In the genomic region with DNA sequence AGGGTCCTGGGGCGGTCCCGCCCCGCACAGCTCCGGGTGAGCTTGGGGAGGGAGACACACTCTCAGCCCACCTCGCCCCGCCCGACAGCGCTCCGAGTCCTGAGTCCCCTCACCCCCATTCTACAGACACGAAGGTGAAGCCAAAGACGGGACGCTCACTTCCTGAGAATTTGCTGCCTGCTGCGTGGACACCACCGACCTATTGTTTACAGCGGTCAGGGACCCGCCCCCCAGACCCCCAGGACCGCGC, we compare ENCODE assay signal across 8 cellular contexts. TPM values are rescaled to one million over a fixed set of nuclear protein-coding genes. Genes with fewer than 3 reads are reported as not detected.
A peak's percentile ranks its signal among the peaks of the same experiment; 100 is the strongest.
DNase-seq lines count a peak whose midpoint lies in the region; ATAC-seq, FAIRE-seq and TF ChIP-seq lines count a peak whose summit lies in the region.

No MANE protein-coding gene starts in this region.

- peaks cover 8% of the 10 kb centered on the region for H3K9me3 Mint-ChIP-seq in chondrocyte (ENCODE audit: low read depth)

- peaks cover 7% of the 10 kb centered on the region for H3K36me3 ChIP-seq in HUES48 (ENCODE audit: control insufficient read depth, insufficient read depth, low read length)
- H3K36me3 ChIP-seq in muscle layer of colon (ENCODE audit: insufficient read depth, low read length) = no peaks in the 10 kb centered on the region

- H3K27ac ChIP-seq in HUES48 (ENCODE audit: low read depth, low read length) (no peak overlapping the region), muscle layer of colon (ENCODE audit: low read depth, low read length) (peak overlapping the region; percentile 84)

- peaks cover 16% of the 10 kb centered on the region for H3K27me3 ChIP-seq in HUES48 (ENCODE audit: control insufficient read depth, insufficient read depth, low read length)
- no peaks in the 10 kb centered on the region for H3K27me3 ChIP-seq in muscle layer of colon (ENCODE audit: control insufficient read depth in 1 of 2, insufficient read depth in 2 of 2, low read length in 2 of 2)

- no peak for FAIRE-seq in HTR-8/SVneo (lab: Jason Lieb, UNC)

- peak overlapping the region; percentile 99 for H3K27ac Mint-ChIP-seq in chondrocyte (ENCODE audit: unreplicated experiment)

- no peak for TF ChIP-seq CTCF in chondrocyte (IDR thresholded peaks at IDR 0.05)

- H3K9me3 ChIP-seq in HUES48 (ENCODE audit: control insufficient read depth, insufficient read depth, low read length) = no peaks in the 10 kb centered on the region
- H3K9me3 ChIP-seq in muscle layer of colon (ENCODE audit: low read length) = no peaks in the 10 kb centered on the region

- peak overlapping the region; percentile 93 for H3K4me3 ChIP-seq in HUES48 (ENCODE audit: low read depth, low read length)
- H3K4me3 ChIP-seq in muscle layer of colon (ENCODE audit: low read depth in 1 of 2, low read length in 2 of 2) = peak overlapping the region; percentile 67 to 91

- no peak overlapping the region for H3K9ac ChIP-seq in HUES48 (ENCODE audit: low read depth, low read length)
- H3K9ac ChIP-seq in muscle layer of colon (ENCODE audit: low read length) = peak overlapping the region; percentile 90

- H3K4me1 ChIP-seq in HUES48 (ENCODE audit: control insufficient read depth, insufficient read depth, low read length) (peaks cover 3% of the 10 kb centered on the region; the same call in 1 of the 2 replicates), muscle layer of colon (ENCODE audit: insufficient read depth, low read length) (peaks cover 19% of the 10 kb centered on the region)

- peak overlapping the region; percentile 99 for H3K4me3 Mint-ChIP-seq in chondrocyte (ENCODE audit: unreplicated experiment)

- H3K4me1 Mint-ChIP-seq in chondrocyte (ENCODE audit: low read depth) = peaks cover 28% of the 10 kb centered on the region

- ATAC-seq in GM18498 (IDR thresholded peaks at IDR 0.05; ENCODE audit: unreplicated experiment) (peak; percentile 4), GM18517 (IDR thresholded peaks at IDR 0.05; ENCODE audit: unreplicated experiment) (no peak), HG02623 (IDR thresholded peaks at IDR 0.05; ENCODE audit: unreplicated experiment) (no peak)

- no peak for DNase-seq in chondrocyte (ENCODE audit: low spot score)
- no peak for DNase-seq in NOMO-1 treated with dmso at 0.1 percent for 144 hours (lab: John Stamatoyannopoulos, UW; ENCODE audit: unreplicated experiment)
- DNase-seq in HTR-8/SVneo (ENCODE audit: insufficient read length, low spot score) = no peak

- peaks cover 5% of the 10 kb centered on the region for H3K36me3 Mint-ChIP-seq in chondrocyte (ENCODE audit: low read depth)

- H3K27me3 Mint-ChIP-seq in chondrocyte (ENCODE audit: low read depth) = no peaks in the 10 kb centered on the region

RNA-seq across cellular contexts. Expression of gene ZNF141, which starts 0.8 kb away (rescaled TPM):
- 7.9 to 13.7 TPM (median 7.9 TPM) in 3 replicates for total RNA-seq in chondrocyte

RNA-seq across cellular contexts. Expression of gene ZNF732, which starts 31.5 kb away (rescaled TPM):
- 0.37 to 1.1 TPM (median 0.46 TPM) in 3 replicates for total RNA-seq in chondrocyte
